26 cellular contexts compared by ENCODE assay signal in genomic region chr18:22734103-22734661, GRCh38.
"Had no signal": no experiment of that assay in that cellular context is flagged by ENCODE, and none has a peak within 500 bp of the region (broad histone marks: within the 10 kb centered on the region; RNA-seq: fewer than 3 reads in every experiment).

No MANE protein-coding gene starts in this region.

- H3K27ac ChIP-seq: left lung, lower lobe of right lung, neutrophil, pancreas, prostate gland, spleen, vagina had no signal

- ATAC-seq: left cardiac atrium; left lung; lower lobe of right lung; naive thymus-derived CD4-positive, alpha-beta T cell; natural killer cell treated with Interleukin-12 subunit alpha and Interleukin-12 subunit beta and Interleukin-15 and Interleukin-18, amount 100 ng/mL, for 72 hours; right cardiac atrium; stimulated activated memory B cell treated with anti-CD40 and anti-IgM and Interleukin-4, amounts not matched to agents 10 μg/mL and 1 μg/mL and 100 μg/mL, for 72 hours; stimulated activated naive CD8-positive, alpha-beta T cell treated with anti-CD3 and anti-CD28 coated beads, Interleukin-15, amount 100 ng/mL, for 72 hours had no signal

- H3K9me3 ChIP-seq: left lung, lower lobe of right lung, neutrophil, prostate gland, spleen, tibial nerve, vagina had no signal

- H3K36me3 ChIP-seq: left lung, lower lobe of right lung, neutrophil, pancreas, prostate gland, spleen, tibial nerve, vagina had no signal

- H3K4me3 ChIP-seq: left lung, lower lobe of right lung, pancreas, prostate gland, spleen, tibial nerve, vagina had no signal

- DNase-seq: hippocampal formation; kidney glomerular epithelial cell; left cardiac atrium; left lung; lower lobe of right lung; mammary epithelial cell; mesendoderm; naive thymus-derived CD4-positive, alpha-beta T cell; occipital lobe; pancreas; retina; small intestine; spleen; stimulated activated CD4-positive, alpha-beta T cell treated with anti-CD3 and anti-CD28 coated beads, Interleukin-2, amount 100 ng/mL, for 48 hours; stimulated activated CD4-positive, alpha-beta T cell treated with anti-CD3 and anti-CD28 coated beads, Interleukin-4, amount 100 ng/mL, for 4 hours; stimulated activated CD8-positive, alpha-beta memory T cell treated with anti-CD3 and anti-CD28 coated beads, Interleukin-4, amount 100 ng/mL, for 48 hours; stimulated activated naive CD4-positive, alpha-beta T cell treated with Interleukin-2 at 50 U/mL for 16 hours; stimulated activated naive CD8-positive, alpha-beta T cell treated with anti-CD3 and anti-CD28 coated beads, Interleukin-15, amount 100 ng/mL, for 72 hours; substantia nigra had no signal

- H3K27me3 ChIP-seq: left lung, neutrophil, pancreas, spleen, tibial nerve, vagina had no signal

- H3K4me1 ChIP-seq: left lung, lower lobe of right lung, pancreas, prostate gland, spleen, tibial nerve, vagina had no signal
